ENCODE assay signal across 20 cellular contexts in genomic region chr11:74550991-74551753, GRCh38. TPM values are rescaled to one million over a fixed set of nuclear protein-coding genes. Genes with fewer than 3 reads are reported as not detected.
A peak's percentile ranks its signal among the peaks of the same experiment; 100 is the strongest.
DNase-seq lines count a peak whose midpoint lies in the region; ATAC-seq and TF ChIP-seq lines count a peak whose summit lies in the region.
"Had no signal": no experiment of that assay in that cellular context is flagged by ENCODE, and none has a peak within 500 bp of the region (broad histone marks: within the 10 kb centered on the region; RNA-seq: fewer than 3 reads in every experiment).

No MANE protein-coding gene starts in this region.

- H3K27me3 ChIP-seq in GM23338 (ENCODE audit: insufficient read depth) (no peaks in the 10 kb centered on the region), right lobe of liver (no peaks in the 10 kb centered on the region)

- no peak overlapping the region for H3K4me3 Mint-ChIP-seq in GM23338
- H3K4me3 Mint-ChIP-seq: CD8-positive, alpha-beta memory T cell had no signal

- H3K36me3 ChIP-seq in GM23338 (ENCODE audit: insufficient read depth), result no peaks in the 10 kb centered on the region
- H3K36me3 ChIP-seq in right lobe of liver, result no peaks in the 10 kb centered on the region

- H3F3A ChIP-seq in GM23338 (replicated peaks; ENCODE audit: low read depth), result no peaks in the 10 kb centered on the region

- no peak for TF ChIP-seq CTCF in GM23338 (conservative IDR thresholded peaks at IDR 0.05; ENCODE audit: low read depth in 2 of 2)
- TF ChIP-seq CTCF in right lobe of liver (IDR thresholded peaks at IDR 0.05), result no peak
- no peak for TF ChIP-seq CTCF in omental fat pad (IDR thresholded peaks at IDR 0.05)

- H3K9me3 ChIP-seq in right lobe of liver, result no peaks in the 10 kb centered on the region
- H3K9me3 ChIP-seq: SK-N-SH had no signal

- no peaks in the 10 kb centered on the region; the same call in 2 of the 3 replicates for H3K9me3 Mint-ChIP-seq in GM23338

- intact Hi-C loops in right lobe of liver (cut with DNase I), result no loop called here

- ATAC-seq in GM23338 (no peak; the same call in 2 of the 3 replicates), right lobe of liver (peak; percentile 91 to 97 (median 94)), omental fat pad (ENCODE audit: low FRiP score) (no peak), GM19395 (IDR thresholded peaks at IDR 0.05; ENCODE audit: unreplicated experiment) (no peak)

- TF ChIP-seq POLR2A in right lobe of liver (IDR thresholded peaks at IDR 0.05), result no peak

- H3K79me2 ChIP-seq in GM23338 (replicated peaks; ENCODE audit: insufficient read depth), result no peaks in the 10 kb centered on the region

- DNase-seq in NCI-H748 (lab: John Stamatoyannopoulos, UW; ENCODE audit: unreplicated experiment) (peak; percentile 9), NCI-H748 treated with DMSO at 0.1 percent for 48 hours (lab: John Stamatoyannopoulos, UW) (no peak), GM23338 (ENCODE audit: low spot score) (no peak), RPMI8226 (peak; percentile 80), right lobe of liver (peak in 1 of 3 donors; percentile 54), omental fat pad (ENCODE audit: low spot score) (no peak)
- DNase-seq in activated CD4-positive, alpha-beta T cell treated with anti-CD3 and anti-CD28 coated beads, Interleukin-2, amount 50 U/mL, for 4 hours, result no peak
- DNase-seq: CD8-positive, alpha-beta memory T cell; DMS79; GM23248; HCEC 1CT; MV-4-11; NCI-H1105 treated with DMSO at 0.1 percent for 48 hours; NCI-H2081 treated with DMSO at 0.1 percent for 48 hours; NCI-H69; SHP77 treated with DMSO at 0.1 percent for 48 hours; SK-N-SH had no signal

- H3K4me2 ChIP-seq in GM23338, result no peak overlapping the region
- H3K4me2 ChIP-seq: KMS-11, SK-N-SH had no signal

- no peaks in the 10 kb centered on the region for H4K20me1 ChIP-seq in GM23338 (replicated peaks; ENCODE audit: insufficient read depth)

- peak overlapping the region; percentile 91; the same call in 1 of the 2 replicates for H2AFZ ChIP-seq in GM23338
- H2AFZ ChIP-seq: GM23248 had no signal

- 20% methylated on average over 2 of the region's 4 CpGs for WGBS in right lobe of liver (ENCODE audit: insufficient coverage, low coverage, low lambda C conversion rate, missing lambda C conversion rate)

- H3K27ac Mint-ChIP-seq in GM23338, result no peak overlapping the region
- H3K27ac Mint-ChIP-seq: CD8-positive, alpha-beta memory T cell had no signal

- H3K4me3 ChIP-seq in GM23338, result no peak overlapping the region
- no peak overlapping the region for H3K4me3 ChIP-seq in right lobe of liver
- H3K4me3 ChIP-seq: GM23248 had no signal

- H3K4me1 ChIP-seq in GM23338 (ENCODE audit: insufficient read depth), result 0 out of 2 replicates have a peak, but pooled peaks cover 6% of the 10 kb centered on the region
- H3K4me1 ChIP-seq in right lobe of liver, result peaks cover 0 to 7% (median 0%) of the 10 kb centered on the region in 4 donors

- no peak overlapping the region for H3K27ac ChIP-seq in GM23338 (ENCODE audit: low read depth)
- no peak overlapping the region for H3K27ac ChIP-seq in right lobe of liver
- H3K27ac ChIP-seq: C4-2B, GM23248, KMS-11 had no signal

- H3K9me2 ChIP-seq in GM23338 (ENCODE audit: insufficient read depth), result peaks cover 4% of the 10 kb centered on the region; the same call in 1 of the 2 replicates
- H3K9me2 ChIP-seq: SK-N-SH had no signal

- H3K4me1 Mint-ChIP-seq in GM23338, result peaks cover 11% of the 10 kb centered on the region
- H3K4me1 Mint-ChIP-seq: CD8-positive, alpha-beta memory T cell had no signal

- no peaks in the 10 kb centered on the region for H3K36me3 Mint-ChIP-seq in GM23338 (ENCODE audit: low read depth)

- peaks cover 4% of the 10 kb centered on the region for H3K27me3 Mint-ChIP-seq in GM23338 (ENCODE audit: insufficient read depth, low read depth, poor library complexity)

TF ChIP-seq in GM23338, 12 proteins besides CTCF, POLR2A, EP300 and RAD21 (continues in another document):
- TF ChIP-seq EZH2phosphoT487 (IDR thresholded peaks at IDR 0.05; ENCODE audit: unreplicated experiment), result no peak
- no peak for TF ChIP-seq ZNF331 (CRISPR knock-in tag; IDR thresholded peaks at IDR 0.05; ENCODE audit: low read depth)
- TF ChIP-seq NANOG (IDR thresholded peaks at IDR 0.05; ENCODE audit: borderline replicate concordance), result no peak
- TF ChIP-seq, protein P1, sequence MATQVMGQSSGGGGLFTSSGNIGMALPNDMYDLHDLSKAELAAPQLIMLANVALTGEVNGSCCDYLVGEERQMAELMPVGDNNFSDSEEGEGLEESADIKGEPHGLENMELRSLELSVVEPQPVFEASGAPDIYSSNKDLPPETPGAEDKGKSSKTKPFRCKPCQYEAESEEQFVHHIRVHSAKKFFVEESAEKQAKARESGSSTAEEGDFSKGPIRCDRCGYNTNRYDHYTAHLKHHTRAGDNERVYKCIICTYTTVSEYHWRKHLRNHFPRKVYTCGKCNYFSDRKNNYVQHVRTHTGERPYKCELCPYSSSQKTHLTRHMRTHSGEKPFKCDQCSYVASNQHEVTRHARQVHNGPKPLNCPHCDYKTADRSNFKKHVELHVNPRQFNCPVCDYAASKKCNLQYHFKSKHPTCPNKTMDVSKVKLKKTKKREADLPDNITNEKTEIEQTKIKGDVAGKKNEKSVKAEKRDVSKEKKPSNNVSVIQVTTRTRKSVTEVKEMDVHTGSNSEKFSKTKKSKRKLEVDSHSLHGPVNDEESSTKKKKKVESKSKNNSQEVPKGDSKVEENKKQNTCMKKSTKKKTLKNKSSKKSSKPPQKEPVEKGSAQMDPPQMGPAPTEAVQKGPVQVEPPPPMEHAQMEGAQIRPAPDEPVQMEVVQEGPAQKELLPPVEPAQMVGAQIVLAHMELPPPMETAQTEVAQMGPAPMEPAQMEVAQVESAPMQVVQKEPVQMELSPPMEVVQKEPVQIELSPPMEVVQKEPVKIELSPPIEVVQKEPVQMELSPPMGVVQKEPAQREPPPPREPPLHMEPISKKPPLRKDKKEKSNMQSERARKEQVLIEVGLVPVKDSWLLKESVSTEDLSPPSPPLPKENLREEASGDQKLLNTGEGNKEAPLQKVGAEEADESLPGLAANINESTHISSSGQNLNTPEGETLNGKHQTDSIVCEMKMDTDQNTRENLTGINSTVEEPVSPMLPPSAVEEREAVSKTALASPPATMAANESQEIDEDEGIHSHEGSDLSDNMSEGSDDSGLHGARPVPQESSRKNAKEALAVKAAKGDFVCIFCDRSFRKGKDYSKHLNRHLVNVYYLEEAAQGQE (IDR thresholded peaks at IDR 0.05; ENCODE audit: unreplicated experiment), result no peak
- no peak for TF ChIP-seq ETS1 (IDR thresholded peaks at IDR 0.05)
- no peak for TF ChIP-seq STAT1 (IDR thresholded peaks at IDR 0.05; ENCODE audit: unreplicated experiment)
- no peak for TF ChIP-seq ZNF114 (CRISPR knock-in tag; IDR thresholded peaks at IDR 0.05)

RNA-seq across cellular contexts. Expression of gene POLD3, which starts 41.2 kb away (rescaled TPM):
- 17.6 and 21.9 TPM in 2 replicates for total RNA-seq in GM23338 (2014; rRNA removed; shearing (Covaris generic))
- 40.9 and 50.1 TPM in 2 replicates for polyA plus RNA-seq in GM23338 (2016; fragmentation: Nextera tagmentation; extraction: Ambion mirVana)
- total RNA-seq in right lobe of liver (1 to 10 TPM; 2.9 to 5.7 (median 5.1) TPM), omental fat pad (10 to 100 TPM in 3 of 4 donors, 1 to 10 TPM in 1; 9.7 to 17.5 (median 12.1) TPM)

RNA-seq across cellular contexts. Expression of gene LIPT2, which starts 57.6 kb away (rescaled TPM):
- 16.9 and 19.5 TPM in 2 replicates for total RNA-seq in GM23338 (2014; rRNA removed; shearing (Covaris generic))
- polyA plus RNA-seq in GM23338 (2016; fragmentation: Nextera tagmentation; extraction: Ambion mirVana), result 5.9 and 8.2 TPM in 2 replicates
- 1 to 10 TPM in 5 of 6 experiments, under 1 TPM in 1; 0.89 to 2.9 (median 2.1) TPM for total RNA-seq in right lobe of liver
- 1 to 10 TPM; 2.2 to 4.7 (median 3.4) TPM for total RNA-seq in omental fat pad

Comparison
In these comparisons a context has a peak if more than half of its experiments do, and no peak if none do; other contexts are left out.
1. DNase-seq: peak in NCI-H748 (single experiment) and RPMI8226 (single experiment); none in NCI-H748 treated with DMSO at 0.1 percent for 48 hours (single experiment), GM23338 (single experiment), omental fat pad (single experiment) and activated CD4-positive, alpha-beta T cell treated with anti-CD3 and anti-CD28 coated beads, Interleukin-2, amount 50 U/mL, for 4 hours (0 of 2).
2. ATAC-seq: peak in right lobe of liver (4 of 4); none in GM23338 (single experiment), omental fat pad (single experiment) and GM19395 (single experiment).